In genomic region chr18:58529714-58530354, GRCh38 we compare ENCODE assay signal across 9 cellular contexts.
DNase-seq lines count a peak whose midpoint lies in the region; ATAC-seq and TF ChIP-seq lines count a peak whose summit lies in the region.
"Had no signal": no experiment of that assay in that cellular context is flagged by ENCODE, and none has a peak within 500 bp of the region (broad histone marks: within the 10 kb centered on the region; RNA-seq: fewer than 3 reads in every experiment).

No MANE protein-coding gene starts in this region.

- peaks cover 0 to 7% of the 10 kb centered on the region in 2 donors for H3K36me3 ChIP-seq in psoas muscle (ENCODE audit: insufficient read depth in 1 of 2, low read depth in 1 of 2)

- peak; percentile 99 for TF ChIP-seq RAD21 in Ishikawa (IDR thresholded peaks at IDR 0.05; ENCODE audit: low read depth)

- TF ChIP-seq CTCF in GM12873 (IDR thresholded peaks at IDR 0.05; ENCODE audit: insufficient read depth, low read depth, low read length, missing control alignments) (peak; percentile 90), foreskin keratinocyte (conservative IDR thresholded peaks at IDR 0.05) (peak; percentile 93), psoas muscle (IDR thresholded peaks at IDR 0.05) (peak; percentile 82)

- H3K27me3 ChIP-seq in foreskin keratinocyte, result peaks cover 3% of the 10 kb centered on the region
- H3K27me3 ChIP-seq in psoas muscle (ENCODE audit: insufficient read depth in 3 of 3, low read length in 2 of 3), result no peaks in the 10 kb centered on the region

- intact Hi-C loops in psoas muscle (cut with DNase I), result loop anchor here (1.0 to 10.0 kb wide), 6 partner anchors 62 to 545 kb away; no protein-coding TSS in a partner anchor

- H3K4me3 ChIP-seq in psoas muscle, result no peak overlapping the region

- 27 to 40% (median 32%) methylated on average over 6 of the region's 6 CpGs for WGBS in psoas muscle, 3 donors

- no peaks in the 10 kb centered on the region for H3K9me3 ChIP-seq in psoas muscle

- H3K27ac Mint-ChIP-seq in activated T-helper 17 cell treated with anti-CD3 and anti-CD28 coated beads, Interleukin-2, amount 50 U/mL, for 72 hours, result no peak overlapping the region

- H3K4me1 ChIP-seq in foreskin keratinocyte, result no peaks in the 10 kb centered on the region
- H3K4me1 ChIP-seq in psoas muscle, result peaks cover 4% of the 10 kb centered on the region

- no peak for TF ChIP-seq EP300 in Ishikawa (IDR thresholded peaks at IDR 0.05; ENCODE audit: borderline replicate concordance)

- no peak overlapping the region for H3K4me3 Mint-ChIP-seq in activated T-helper 17 cell treated with anti-CD3 and anti-CD28 coated beads, Interleukin-2, amount 50 U/mL, for 72 hours

- no peaks in the 10 kb centered on the region for H3K27me3 Mint-ChIP-seq in activated T-helper 17 cell treated with anti-CD3 and anti-CD28 coated beads, Interleukin-2, amount 50 U/mL, for 72 hours

- ATAC-seq in activated T-helper 17 cell treated with anti-CD3 and anti-CD28 coated beads, Interleukin-2, amount 50 U/mL, for 72 hours (replicated peaks), result peak; percentile 39
- ATAC-seq in foreskin keratinocyte, result peak; percentile 27
- peak; percentile 61 to 84 (median 70) for ATAC-seq in psoas muscle
- ATAC-seq in HG03025 (IDR thresholded peaks at IDR 0.05; ENCODE audit: low FRiP score, unreplicated experiment), result no peak

- no peaks in the 10 kb centered on the region for H3K9me3 Mint-ChIP-seq in activated T-helper 17 cell treated with anti-CD3 and anti-CD28 coated beads, Interleukin-2, amount 50 U/mL, for 72 hours

- H3K27ac ChIP-seq in foreskin keratinocyte (no peak overlapping the region), psoas muscle (no peak overlapping the region)
- H3K27ac ChIP-seq: epithelial cell of prostate had no signal

- peak; percentile 50 to 64 for DNase-seq in SHP77 (lab: John Stamatoyannopoulos, UW)
- DNase-seq in foreskin keratinocyte, result no peak
- peak; percentile 40 to 71 for DNase-seq in psoas muscle
- DNase-seq in NCI-H226, result no peak

- H3K4me1 Mint-ChIP-seq in activated T-helper 17 cell treated with anti-CD3 and anti-CD28 coated beads, Interleukin-2, amount 50 U/mL, for 72 hours, result peaks cover under 1% of the 10 kb centered on the region

- H3K36me3 Mint-ChIP-seq in activated T-helper 17 cell treated with anti-CD3 and anti-CD28 coated beads, Interleukin-2, amount 50 U/mL, for 72 hours (ENCODE audit: low read depth), result no peaks in the 10 kb centered on the region

TF ChIP-seq in Ishikawa, 13 proteins besides CTCF, POLR2A, EP300 and RAD21:
- no peak for TF ChIP-seq REST (IDR thresholded peaks at IDR 0.05; ENCODE audit: low read depth)
- no peak for TF ChIP-seq TCF12 (IDR thresholded peaks at IDR 0.05; ENCODE audit: low read depth)
- TF ChIP-seq ZBTB7A (IDR thresholded peaks at IDR 0.05; ENCODE audit: low read depth), result 0 out of 2 replicates have a peak, but pooled peaks have one; percentile 26
- TF ChIP-seq FOXM1 (IDR thresholded peaks at IDR 0.05; ENCODE audit: borderline replicate concordance, low read depth), result 0 out of 2 replicates have a peak, but pooled peaks have one; percentile 21
- TF ChIP-seq USF1 (IDR thresholded peaks at IDR 0.05), result no peak

Comparison
In these comparisons a context has a peak if more than half of its experiments do, and no peak if none do; other contexts are left out.
1. DNase-seq: peak in SHP77 (2 of 2) and psoas muscle (2 of 2); none in foreskin keratinocyte (0 of 2) and NCI-H226 (single experiment).
2. Peak in every context shown above with its lines, with median percentiles within 50 percentile points of each other: CTCF ChIP-seq.